In genomic region chr17:336110-337021, GRCh38 we compare ENCODE assay signal across 9 cellular contexts. TPM values are rescaled to one million over a fixed set of nuclear protein-coding genes. Genes with fewer than 3 reads are reported as not detected.
DNase-seq lines count a peak whose midpoint lies in the region; ATAC-seq and TF ChIP-seq lines count a peak whose summit lies in the region.
"Had no signal": no experiment of that assay in that cellular context is flagged by ENCODE, and none has a peak within 500 bp of the region (broad histone marks: within the 10 kb centered on the region; RNA-seq: fewer than 3 reads in every experiment).

No MANE protein-coding gene starts in this region.

- POLR2A ChIA-PET in HEK293 (lab: Yijun Ruan, JAX): no interaction called here
- POLR2A ChIA-PET in PC-9 (lab: Charles Lee; ENCODE audit: unreplicated experiment): no interaction called here

- no TSS peak for BruUV-seq in PC-9 (replicated peaks; lab: Mats Ljungman, UMichigan)

- no peak for TF ChIP-seq CTCF in HEK293 (tag by site-specific recombination; IDR thresholded peaks at IDR 0.05)
- no peak for TF ChIP-seq CTCF in PC-9 (conservative IDR thresholded peaks at IDR 0.05)
- TF ChIP-seq CTCF in glutamatergic neuron (IDR thresholded peaks at IDR 0.05; ENCODE audit: partially characterized antibody, unreplicated experiment): no peak

- H3K27ac ChIP-seq in HEK293 (ENCODE audit: extremely low read depth, low read depth, low read length): no peak overlapping the region
- H3K27ac ChIP-seq in PC-9: no peak overlapping the region
- H3K27ac ChIP-seq: KMS-11 had no signal

- H3K9me3 Mint-ChIP-seq in glutamatergic neuron (ENCODE audit: unreplicated experiment): peaks cover 8% of the 10 kb centered on the region

- no peak overlapping the region for H3K4me2 ChIP-seq in PC-9
- H3K4me2 ChIP-seq: KMS-11 had no signal

- no peaks in the 10 kb centered on the region for H3F3A ChIP-seq in PC-9 (ENCODE audit: insufficient read depth, low read depth)

- no peaks in the 10 kb centered on the region for H3K27me3 ChIP-seq in PC-9 (ENCODE audit: insufficient read depth, low read depth)

- peaks cover 9% of the 10 kb centered on the region for H3K27me3 Mint-ChIP-seq in glutamatergic neuron (ENCODE audit: unreplicated experiment)

- no peak for ATAC-seq in GM21717 (IDR thresholded peaks at IDR 0.05; ENCODE audit: unreplicated experiment)

- H3K4me3 ChIP-seq in HEK293 (ENCODE audit: low read depth, low read length) (no peak overlapping the region), PC-9 (no peak overlapping the region)

- H4K20me1 ChIP-seq in PC-9 (ENCODE audit: insufficient read depth): no peaks in the 10 kb centered on the region

- no peak overlapping the region for H2AFZ ChIP-seq in PC-9

- H3K4me1 ChIP-seq in HEK293 (ENCODE audit: control insufficient read depth, insufficient read depth, low read length): peaks cover 9% of the 10 kb centered on the region
- no peaks in the 10 kb centered on the region for H3K4me1 ChIP-seq in PC-9 (replicated peaks; ENCODE audit: insufficient read depth)

- H3K4me3 Mint-ChIP-seq in glutamatergic neuron (ENCODE audit: unreplicated experiment): no peak overlapping the region

- H3K9me2 ChIP-seq in PC-9 (ENCODE audit: insufficient read depth): no peaks in the 10 kb centered on the region

- H3K79me2 ChIP-seq in PC-9 (ENCODE audit: low read depth): no peaks in the 10 kb centered on the region

- H3K9me3 ChIP-seq in HEK293 (ENCODE audit: control insufficient read depth, insufficient read depth, low read depth, low read length) (no peaks in the 10 kb centered on the region), PC-9 (ENCODE audit: insufficient read depth, low read depth) (no peaks in the 10 kb centered on the region)

- intact Hi-C loops in cardiac septum (cut with DNase I): no loop called here
- intact Hi-C loops in PC-9 (cut with micrococcal nuclease; ENCODE audit: unreplicated experiment): no loop called here

- H3K36me3 ChIP-seq in HEK293 (ENCODE audit: control insufficient read depth in 2 of 2, insufficient read depth in 1 of 2, low read length in 2 of 2): no peaks in the 10 kb centered on the region
- H3K36me3 ChIP-seq in PC-9 (ENCODE audit: low read depth): no peaks in the 10 kb centered on the region

- H3K27ac Mint-ChIP-seq in glutamatergic neuron (ENCODE audit: unreplicated experiment): no peak overlapping the region

- CTCF ChIA-PET in HEK293 (lab: Yijun Ruan, JAX) (no interaction called here), PC-9 (lab: Charles Lee) (no interaction called here)

- H3K4me1 Mint-ChIP-seq in glutamatergic neuron (ENCODE audit: low read depth, unreplicated experiment): peaks cover 40% of the 10 kb centered on the region

- DNase-seq in RPMI8226 (peak; percentile 69), cardiac septum (ENCODE audit: low spot score) (peak; percentile 77), NCI-H526 treated with DMSO at 0.1 percent for 48 hours (lab: John Stamatoyannopoulos, UW) (no peak), PC-9 (no peak), glutamatergic neuron (no peak)
- DNase-seq in stimulated activated CD4-positive, alpha-beta T cell treated with anti-CD3 and anti-CD28 coated beads, Interleukin-12 subunit alpha, Interleukin-12 subunit beta, amount 100 ng/mL, for 4 hours: peak; percentile 47

- H3K36me3 Mint-ChIP-seq in glutamatergic neuron (ENCODE audit: unreplicated experiment): no peaks in the 10 kb centered on the region

TF ChIP-seq in HEK293, 187 proteins besides CTCF, POLR2A, EP300 and RAD21:
- TF ChIP-seq ZBTB17 (tag by site-specific recombination; IDR thresholded peaks at IDR 0.05) (peak; percentile 76), ZBTB48 (tag by site-specific recombination; IDR thresholded peaks at IDR 0.05) (peak; percentile 83), ZBTB8A (tag by site-specific recombination; IDR thresholded peaks at IDR 0.05) (peak; percentile 26), ZIC2 (tag by site-specific recombination; IDR thresholded peaks at IDR 0.05) (peak; percentile 67), ZEB2 (tag by site-specific recombination; IDR thresholded peaks at IDR 0.05) (0 out of 2 replicates have a peak, but pooled peaks have one; percentile 19), ZBTB26 (tag by site-specific recombination; optimal IDR thresholded peaks at IDR 0.05) (no peak), ZNF585B (tag by site-specific recombination; IDR thresholded peaks at IDR 0.05) (no peak), ZNF175 (tag by site-specific recombination; IDR thresholded peaks at IDR 0.05) (no peak), HIC1 (tag by site-specific recombination; IDR thresholded peaks at IDR 0.05) (no peak), ZNF10 (tag by site-specific recombination; IDR thresholded peaks at IDR 0.05) (no peak), ZNF16 (tag by site-specific recombination; IDR thresholded peaks at IDR 0.05; ENCODE audit: low read depth) (peak; percentile 79; the same call in 1 of the 2 replicates)
- TF ChIP-seq, protein P1, sequence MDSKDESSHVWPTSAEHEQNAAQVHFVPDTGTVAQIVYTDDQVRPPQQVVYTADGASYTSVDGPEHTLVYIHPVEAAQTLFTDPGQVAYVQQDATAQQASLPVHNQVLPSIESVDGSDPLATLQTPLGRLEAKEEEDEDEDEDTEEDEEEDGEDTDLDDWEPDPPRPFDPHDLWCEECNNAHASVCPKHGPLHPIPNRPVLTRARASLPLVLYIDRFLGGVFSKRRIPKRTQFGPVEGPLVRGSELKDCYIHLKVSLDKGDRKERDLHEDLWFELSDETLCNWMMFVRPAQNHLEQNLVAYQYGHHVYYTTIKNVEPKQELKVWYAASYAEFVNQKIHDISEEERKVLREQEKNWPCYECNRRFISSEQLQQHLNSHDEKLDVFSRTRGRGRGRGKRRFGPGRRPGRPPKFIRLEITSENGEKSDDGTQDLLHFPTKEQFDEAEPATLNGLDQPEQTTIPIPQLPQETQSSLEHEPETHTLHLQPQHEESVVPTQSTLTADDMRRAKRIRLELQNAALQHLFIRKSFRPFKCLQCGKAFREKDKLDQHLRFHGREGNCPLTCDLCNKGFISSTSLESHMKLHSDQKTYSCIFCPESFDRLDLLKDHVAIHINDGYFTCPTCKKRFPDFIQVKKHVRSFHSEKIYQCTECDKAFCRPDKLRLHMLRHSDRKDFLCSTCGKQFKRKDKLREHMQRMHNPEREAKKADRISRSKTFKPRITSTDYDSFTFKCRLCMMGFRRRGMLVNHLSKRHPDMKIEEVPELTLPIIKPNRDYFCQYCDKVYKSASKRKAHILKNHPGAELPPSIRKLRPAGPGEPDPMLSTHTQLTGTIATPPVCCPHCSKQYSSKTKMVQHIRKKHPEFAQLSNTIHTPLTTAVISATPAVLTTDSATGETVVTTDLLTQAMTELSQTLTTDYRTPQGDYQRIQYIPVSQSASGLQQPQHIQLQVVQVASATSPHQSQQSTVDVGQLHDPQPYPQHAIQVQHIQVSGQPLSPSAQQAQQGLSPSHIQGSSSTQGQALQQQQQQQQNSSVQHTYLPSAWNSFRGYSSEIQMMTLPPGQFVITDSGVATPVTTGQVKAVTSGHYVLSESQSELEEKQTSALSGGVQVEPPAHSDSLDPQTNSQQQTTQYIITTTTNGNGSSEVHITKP (tag by site-specific recombination; IDR thresholded peaks at IDR 0.05): 0 out of 2 replicates have a peak, but pooled peaks have one; percentile 37

RNA-seq across cellular contexts. Expression of gene RPH3AL, which starts 16.2 kb away (rescaled TPM):
- total RNA-seq in cardiac septum (5.5 TPM), PC-9 (2021) (26.0 and 29.4 TPM in 2 replicates), glutamatergic neuron (ENCODE audit: unreplicated experiment) (22.3 TPM)

Comparison
In these comparisons a context has a peak if more than half of its experiments do, and no peak if none do; other contexts are left out.
1. DNase-seq: peak in RPMI8226 (single experiment), cardiac septum (single experiment) and stimulated activated CD4-positive, alpha-beta T cell treated with anti-CD3 and anti-CD28 coated beads, Interleukin-12 subunit alpha, Interleukin-12 subunit beta, amount 100 ng/mL, for 4 hours (single experiment); none in NCI-H526 treated with DMSO at 0.1 percent for 48 hours (single experiment), PC-9 (0 of 2) and glutamatergic neuron (single experiment).